16 cellular contexts compared by ENCODE assay signal in genomic region chr3:31116651-31117050, GRCh38.
"Had no signal": no experiment of that assay in that cellular context is flagged by ENCODE, and none has a peak within 500 bp of the region (broad histone marks: within the 10 kb centered on the region; RNA-seq: fewer than 3 reads in every experiment).

No MANE protein-coding gene starts in this region.

- H3K36me3 ChIP-seq: neural progenitor cell, tibial nerve had no signal

- H3K4me1 ChIP-seq: neural progenitor cell, parathyroid adenoma, tibial nerve had no signal

- H3K4me3 Mint-ChIP-seq: activated CD4-positive, alpha-beta T cell treated with anti-CD3 and anti-CD28 coated beads, Interleukin-2, amount 10 ng/mL, durations not matched to agents 24 days and 14 days; activated naive CD4-positive, alpha-beta T cell treated with anti-CD3 and anti-CD28 coated beads for 36 hours; activated T-helper 17 cell treated with anti-CD3 and anti-CD28 coated beads, Interleukin-2, amount 50 U/mL, for 72 hours; central memory CD8-positive, alpha-beta T cell; neural progenitor cell had no signal

- DNase-seq: activated CD4-positive, alpha-beta T cell treated with anti-CD3 and anti-CD28 coated beads, Interleukin-2, amount 10 ng/mL, durations not matched to agents 24 days and 14 days; activated naive CD4-positive, alpha-beta T cell treated with anti-CD3 and anti-CD28 coated beads for 36 hours; activated T-cell treated with anti-CD3 and anti-CD28 coated beads for 4 hours; erythroblast; foreskin melanocyte; kidney; retina; SK-N-SH; stimulated activated CD4-positive, alpha-beta T cell treated with anti-CD3 and anti-CD28 coated beads, Interleukin-4, amount 100 ng/mL, for 4 hours; T-helper 1 cell had no signal

- H3K9me3 ChIP-seq: SK-N-SH, tibial nerve had no signal

- H3K27ac ChIP-seq: neural progenitor cell, parathyroid adenoma, skin epidermis, tibial nerve had no signal

- FAIRE-seq: kidney had no signal

- H3K9ac ChIP-seq: neural progenitor cell, parathyroid adenoma, SK-N-SH had no signal

- H3K4me1 Mint-ChIP-seq: activated CD4-positive, alpha-beta T cell treated with anti-CD3 and anti-CD28 coated beads, Interleukin-2, amount 10 ng/mL, durations not matched to agents 24 days and 14 days; activated T-helper 17 cell treated with anti-CD3 and anti-CD28 coated beads, Interleukin-2, amount 50 U/mL, for 72 hours; central memory CD8-positive, alpha-beta T cell; neural progenitor cell had no signal

- H3K4me3 ChIP-seq: neural progenitor cell, skin epidermis, tibial nerve had no signal

- H3K79me2 ChIP-seq: parathyroid adenoma had no signal

- H3K27me3 Mint-ChIP-seq: activated CD4-positive, alpha-beta T cell treated with anti-CD3 and anti-CD28 coated beads, Interleukin-2, amount 10 ng/mL, durations not matched to agents 24 days and 14 days had no signal

- H3K4me2 ChIP-seq: neural progenitor cell, SK-N-SH had no signal

- H3K27me3 ChIP-seq: neural progenitor cell, tibial nerve had no signal

- H3K9me3 Mint-ChIP-seq: activated T-helper 17 cell treated with anti-CD3 and anti-CD28 coated beads, Interleukin-2, amount 50 U/mL, for 72 hours; central memory CD8-positive, alpha-beta T cell had no signal

- H3K27ac Mint-ChIP-seq: activated CD4-positive, alpha-beta T cell treated with anti-CD3 and anti-CD28 coated beads, Interleukin-2, amount 10 ng/mL, durations not matched to agents 24 days and 14 days; activated naive CD4-positive, alpha-beta T cell treated with anti-CD3 and anti-CD28 coated beads for 36 hours; activated T-helper 17 cell treated with anti-CD3 and anti-CD28 coated beads, Interleukin-2, amount 50 U/mL, for 72 hours; neural progenitor cell had no signal

- ATAC-seq: activated T-helper 17 cell treated with anti-CD3 and anti-CD28 coated beads, Interleukin-2, amount 50 U/mL, for 72 hours had no signal

- H3K36me3 Mint-ChIP-seq: neural progenitor cell had no signal

- H2AFZ ChIP-seq: neural progenitor cell, parathyroid adenoma had no signal
